Comparison of ENCODE assay signal across 7 cellular contexts in the genomic region with DNA sequence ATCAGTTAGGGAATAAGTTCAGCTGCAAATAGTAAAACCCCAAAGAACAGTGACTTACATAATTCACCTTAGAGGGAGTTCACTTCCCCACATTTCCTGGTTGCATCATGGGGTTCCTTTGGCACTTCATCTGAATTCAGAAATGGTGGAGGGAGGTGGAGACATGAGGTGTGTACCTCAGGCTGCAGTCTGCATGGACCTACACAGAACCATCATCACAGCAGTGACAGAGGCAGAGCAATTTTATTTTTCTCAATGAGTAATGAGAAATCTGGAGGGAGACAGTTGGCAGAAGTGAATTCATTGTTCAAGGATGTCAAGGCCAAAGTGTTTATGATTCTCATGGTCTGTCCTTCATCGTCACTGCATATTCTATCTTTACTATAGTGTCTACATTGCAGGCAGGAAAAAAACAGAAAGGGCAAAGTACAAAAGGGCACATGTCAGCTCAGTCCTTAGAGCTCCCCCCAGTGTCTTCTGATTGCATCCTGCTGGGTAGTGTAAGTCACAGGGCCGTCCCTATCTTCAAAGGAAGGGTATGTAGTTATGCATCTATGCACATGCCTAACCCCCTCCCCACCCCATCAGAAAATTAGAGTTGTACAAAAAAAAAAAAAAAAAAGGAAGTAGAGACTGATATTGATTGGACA.
DNase-seq lines count a peak whose midpoint lies in the region; ATAC-seq lines count a peak whose summit lies in the region.

No MANE protein-coding gene starts in this region.

- in situ Hi-C loops in SK-MEL-5 (cut with HindIII; ENCODE audit: low pct_unique_long_range_greater_than_20kb, low sequenced_read_pairs) = no loop called here

- ATAC-seq in GM18873 (IDR thresholded peaks at IDR 0.05; ENCODE audit: low FRiP score, unreplicated experiment) = peak; percentile 53
- peak; percentile 78 for ATAC-seq in HG03159 (IDR thresholded peaks at IDR 0.05; ENCODE audit: unreplicated experiment)
- no peak for ATAC-seq in HG03095 (IDR thresholded peaks at IDR 0.05; ENCODE audit: unreplicated experiment)

- DNase-seq in SK-MEL-5 (ENCODE audit: low read depth, low spot score) = peak; percentile 59
- DNase-seq in lung microvascular endothelial cell (ENCODE audit: low read depth in 2 of 2) = peak; percentile 11 to 21
- DNase-seq in ureter (ENCODE audit: low spot score) = no peak
- no peak for DNase-seq in activated CD4-positive, alpha-beta T cell treated with anti-CD3 and anti-CD28 coated beads for 4 hours

Comparison
In these comparisons a context has a peak if more than half of its experiments do, and no peak if none do; other contexts are left out.
1. DNase-seq: peak in SK-MEL-5 (single experiment) and lung microvascular endothelial cell (2 of 2); none in ureter (single experiment) and activated CD4-positive, alpha-beta T cell treated with anti-CD3 and anti-CD28 coated beads for 4 hours (0 of 2).